8 cellular contexts compared by ENCODE assay signal in genomic region chr5:177389368-177390169, GRCh38. TPM values are rescaled to one million over a fixed set of nuclear protein-coding genes. Genes with fewer than 3 reads are reported as not detected.
A peak's percentile ranks its signal among the peaks of the same experiment; 100 is the strongest.
DNase-seq lines count a peak whose midpoint lies in the region; ATAC-seq, FAIRE-seq and TF ChIP-seq lines count a peak whose summit lies in the region.

No MANE protein-coding gene starts in this region.

- TF ChIP-seq CTCF in NB4 (IDR thresholded peaks at IDR 0.05; ENCODE audit: low read depth, low read length) (no peak), keratinocyte (optimal IDR thresholded peaks at IDR 0.05 in 1 of 3, IDR thresholded peaks at IDR 0.05 in 1 of 3, conservative IDR thresholded peaks at IDR 0.05 in 1 of 3; ENCODE audit: extremely low read depth in 1 of 3, insufficient read depth in 2 of 3, low read length in 3 of 3) (no peak), suprapubic skin (IDR thresholded peaks at IDR 0.05) (no peak), uterus (IDR thresholded peaks at IDR 0.05) (no peak)

- no peak overlapping the region for H3K4me3 ChIP-seq in NB4 (ENCODE audit: low read depth, low read length)
- H3K4me3 ChIP-seq in keratinocyte (ENCODE audit: control insufficient read depth in 2 of 3, extremely low read depth in 1 of 3, insufficient read depth in 2 of 3, low read depth in 1 of 3, low read length in 3 of 3) = peak overlapping the region in 2 of 3 experiments; percentile 11 to 40
- H3K4me3 ChIP-seq in suprapubic skin = peak overlapping the region; percentile 8
- H3K4me3 ChIP-seq in uterus = no peak overlapping the region

- H2AFZ ChIP-seq in keratinocyte (ENCODE audit: control insufficient read depth, low read length) = peak overlapping the region; percentile 4

- H4K20me1 ChIP-seq in keratinocyte (ENCODE audit: control insufficient read depth, extremely low read depth, insufficient read depth, low read length) = peaks cover 2% of the 10 kb centered on the region

- H3K4me1 Mint-ChIP-seq in activated naive CD4-positive, alpha-beta T cell treated with anti-CD3 and anti-CD28 coated beads for 36 hours (ENCODE audit: low read depth) = peaks cover 34% of the 10 kb centered on the region

- intact Hi-C loops in activated naive CD4-positive, alpha-beta T cell treated with anti-CD3 and anti-CD28 coated beads for 36 hours (cut with micrococcal nuclease) = loop anchor here (1.0 to 5.0 kb wide), 10 partner anchors 10 to 112 kb away; partner anchors contain the start of genes LMAN2 and PDLIM7
- intact Hi-C loops in uterus (cut with DNase I; ENCODE audit: low total_unique reads) = loop anchor here (5.0 kb wide), 1 partner anchor 113 kb away; no protein-coding TSS in a partner anchor

- H3K4me2 ChIP-seq in keratinocyte (ENCODE audit: control insufficient read depth, extremely low read depth, insufficient read depth, low read depth, low read length) = peak overlapping the region; percentile 80

- no peaks in the 10 kb centered on the region for H3K27me3 Mint-ChIP-seq in activated naive CD4-positive, alpha-beta T cell treated with anti-CD3 and anti-CD28 coated beads for 36 hours (ENCODE audit: low read depth)

- no peaks in the 10 kb centered on the region for H3K9me3 Mint-ChIP-seq in activated naive CD4-positive, alpha-beta T cell treated with anti-CD3 and anti-CD28 coated beads for 36 hours

- TF ChIP-seq POLR2A in NB4 (IDR thresholded peaks at IDR 0.05; ENCODE audit: extremely low read depth, insufficient read length) = no peak
- no peak for TF ChIP-seq POLR2A in suprapubic skin (IDR thresholded peaks at IDR 0.05)
- no peak for TF ChIP-seq POLR2A in uterus (IDR thresholded peaks at IDR 0.05)

- H3K27ac Mint-ChIP-seq in activated naive CD4-positive, alpha-beta T cell treated with anti-CD3 and anti-CD28 coated beads for 36 hours = peak overlapping the region; percentile 79

- no peaks in the 10 kb centered on the region for H3K36me3 ChIP-seq in keratinocyte (ENCODE audit: control insufficient read depth in 2 of 2, extremely low read depth in 1 of 2, insufficient read depth in 2 of 2, low read length in 2 of 2)
- no peaks in the 10 kb centered on the region for H3K36me3 ChIP-seq in suprapubic skin
- no peaks in the 10 kb centered on the region for H3K36me3 ChIP-seq in uterus

- CTCF ChIA-PET in activated naive CD4-positive, alpha-beta T cell treated with anti-CD3 and anti-CD28 coated beads for 36 hours (lab: Charles Lee) = interaction anchor here (0.6 to 6.8 kb wide), 27 partner anchors 11 to 111 kb away, joined by 3 to 138 read pairs (median 6); partner anchors contain the start of genes GRK6, LMAN2, PDLIM7 and PFN3

- DNase-seq in AG08396 (ENCODE audit: low spot score) = peak; percentile 86
- peak; percentile 50 for DNase-seq in NB4 (ENCODE audit: low read depth)
- DNase-seq in activated naive CD4-positive, alpha-beta T cell treated with anti-CD3 and anti-CD28 coated beads for 36 hours = peak; percentile 78
- DNase-seq in keratinocyte (ENCODE audit: low read depth, low spot score) = peak; percentile 89
- peak in 1 of 2 donors; percentile 75 for DNase-seq in suprapubic skin (ENCODE audit: low spot score in 2 of 2)
- no peak for DNase-seq in uterus
- DNase-seq in frontal cortex (ENCODE audit: low spot score in 2 of 2) = no peak

- H3K9me3 ChIP-seq in keratinocyte (ENCODE audit: control insufficient read depth, low read depth, low read length) (no peaks in the 10 kb centered on the region), suprapubic skin (no peaks in the 10 kb centered on the region), uterus (no peaks in the 10 kb centered on the region)

- H3K9me1 ChIP-seq in keratinocyte (ENCODE audit: control insufficient read depth, extremely low read depth, insufficient read depth, low read length) = no peaks in the 10 kb centered on the region

- peak overlapping the region; percentile 17 for H3K4me3 Mint-ChIP-seq in activated naive CD4-positive, alpha-beta T cell treated with anti-CD3 and anti-CD28 coated beads for 36 hours

- H3K4me1 ChIP-seq in keratinocyte (ENCODE audit: control insufficient read depth, extremely low read depth, insufficient read depth, low read length) (peaks cover 34% of the 10 kb centered on the region), suprapubic skin (peaks cover 32% of the 10 kb centered on the region), uterus (no peaks in the 10 kb centered on the region)

- H3K36me3 Mint-ChIP-seq in activated naive CD4-positive, alpha-beta T cell treated with anti-CD3 and anti-CD28 coated beads for 36 hours (ENCODE audit: low read depth) = no peaks in the 10 kb centered on the region

- FAIRE-seq in keratinocyte (lab: Jason Lieb, UNC) (no peak), frontal cortex (lab: Jason Lieb, UNC) (no peak)

- H3K27ac ChIP-seq in keratinocyte (ENCODE audit: control insufficient read depth, insufficient read depth, low read length) = peak overlapping the region; percentile 91
- peak overlapping the region; percentile 80 for H3K27ac ChIP-seq in suprapubic skin
- H3K27ac ChIP-seq in uterus = no peak overlapping the region

- ATAC-seq in GM19351 (IDR thresholded peaks at IDR 0.05; ENCODE audit: unreplicated experiment) = peak; percentile 56

- no peaks in the 10 kb centered on the region for H3K79me2 ChIP-seq in keratinocyte (ENCODE audit: control insufficient read depth, insufficient read depth, low read length)

- TF ChIP-seq EP300 in suprapubic skin (IDR thresholded peaks at IDR 0.05) = no peak

- dilution Hi-C loops in keratinocyte (cut with MboI; ENCODE audit: extremely low pct_ligation_motif_present, low sequenced_read_pairs) = no loop called here

- 17% methylated on average over 14 of the region's 20 CpGs for WGBS in suprapubic skin

- H3K9ac ChIP-seq in keratinocyte (ENCODE audit: control insufficient read depth, extremely low read depth, insufficient read depth, low read length) = peak overlapping the region; percentile 76

- H3K27me3 ChIP-seq in keratinocyte (ENCODE audit: control insufficient read depth, extremely low read depth, insufficient read depth, low read length) = no peaks in the 10 kb centered on the region
- H3K27me3 ChIP-seq in suprapubic skin = no peaks in the 10 kb centered on the region
- H3K27me3 ChIP-seq in uterus = no peaks in the 10 kb centered on the region

RNA-seq across cellular contexts. Expression of gene SLC34A1, which starts 5.3 kb away (rescaled TPM):
- not detected for total RNA-seq in activated naive CD4-positive, alpha-beta T cell treated with anti-CD3 and anti-CD28 coated beads for 36 hours
- polyA plus RNA-seq in keratinocyte = 0.02 to 0.07 TPM (median 0.06 TPM) in 3 replicates
- not detected for polyA plus RNA-seq in keratinocyte (2011; ENCODE audit: low read depth)
- polyA plus RNA-seq in keratinocyte (2011; cell fraction: cytosol; rRNA removed) = 0.04 TPM in 1 of 2 replicates, not detected in the other
- 0.11 and 0.13 TPM in 2 replicates for polyA plus RNA-seq in keratinocyte (2011; cell fraction: nucleus; rRNA removed)
- 0.06 TPM in 1 of 2 replicates, not detected in the other for polyA plus RNA-seq in keratinocyte (2012; ENCODE audit: low replicate concordance)
- 0.22 to 0.30 TPM in 2 of 3 replicates, not detected in the other for polyA minus RNA-seq in keratinocyte
- polyA minus RNA-seq in keratinocyte (2011; cell fraction: cytosol; rRNA and poly(A)+ RNA removed) = not detected
- 0.32 and 0.47 TPM in 2 replicates for polyA minus RNA-seq in keratinocyte (2011; cell fraction: nucleus; rRNA and poly(A)+ RNA removed)
- total RNA-seq in suprapubic skin (under 1 TPM in 1 of 4 donors, not detected in 3; 0.29 TPM), uterus (not detected), frontal cortex (not detected)

RNA-seq across cellular contexts. Expression of gene PFN3, which starts 10.9 kb away (rescaled TPM):
- total RNA-seq in activated naive CD4-positive, alpha-beta T cell treated with anti-CD3 and anti-CD28 coated beads for 36 hours = not detected
- polyA plus RNA-seq in keratinocyte = not detected in 3 replicates
- not detected for polyA plus RNA-seq in keratinocyte (2011; ENCODE audit: low read depth)
- polyA plus RNA-seq in keratinocyte (2011; cell fraction: cytosol; rRNA removed) = not detected in 2 replicates
- polyA plus RNA-seq in keratinocyte (2011; cell fraction: nucleus; rRNA removed) = not detected in 2 replicates
- not detected in 2 replicates for polyA plus RNA-seq in keratinocyte (2012; ENCODE audit: low replicate concordance)
- polyA minus RNA-seq in keratinocyte = not detected in 3 replicates
- polyA minus RNA-seq in keratinocyte (2011; cell fraction: cytosol; rRNA and poly(A)+ RNA removed) = not detected
- not detected in 2 replicates for polyA minus RNA-seq in keratinocyte (2011; cell fraction: nucleus; rRNA and poly(A)+ RNA removed)
- total RNA-seq in suprapubic skin = not detected
- total RNA-seq in uterus = not detected
- total RNA-seq in frontal cortex = 0.82 TPM

RNA-seq across cellular contexts. Expression of gene F12, which starts 19.8 kb away (rescaled TPM):
- total RNA-seq in activated naive CD4-positive, alpha-beta T cell treated with anti-CD3 and anti-CD28 coated beads for 36 hours = 1 to 10 TPM; 3.2 to 5.4 TPM
- 6.0 to 11.2 TPM (median 7.7 TPM) in 3 replicates for polyA plus RNA-seq in keratinocyte
- polyA plus RNA-seq in keratinocyte (2011; ENCODE audit: low read depth) = 2.1 TPM
- 6.1 and 18.8 TPM in 2 replicates for polyA plus RNA-seq in keratinocyte (2011; cell fraction: cytosol; rRNA removed)
- 5.3 and 8.8 TPM in 2 replicates for polyA plus RNA-seq in keratinocyte (2011; cell fraction: nucleus; rRNA removed)
- 13.5 and 15.7 TPM in 2 replicates for polyA plus RNA-seq in keratinocyte (2012; ENCODE audit: low replicate concordance)
- 2.7 to 6.3 TPM (median 2.9 TPM) in 3 replicates for polyA minus RNA-seq in keratinocyte
- 20.7 TPM for polyA minus RNA-seq in keratinocyte (2011; cell fraction: cytosol; rRNA and poly(A)+ RNA removed)
- polyA minus RNA-seq in keratinocyte (2011; cell fraction: nucleus; rRNA and poly(A)+ RNA removed) = 3.8 and 4.1 TPM in 2 replicates
- total RNA-seq in suprapubic skin (10 to 100 TPM in 1 of 4 donors, 1 to 10 TPM in 3; 2.3 to 18.4 (median 7.1) TPM), uterus (1 to 10 TPM in 1 of 4 donors, not detected in 3; 7.6 TPM), frontal cortex (2.4 TPM)

RNA-seq across cellular contexts. Expression of gene RGS14, which starts 31.8 kb away (rescaled TPM):
- 10 to 100 TPM; 34.6 to 39.2 TPM for total RNA-seq in activated naive CD4-positive, alpha-beta T cell treated with anti-CD3 and anti-CD28 coated beads for 36 hours
- 8.6 to 10.6 TPM (median 9.3 TPM) in 3 replicates for polyA plus RNA-seq in keratinocyte
- polyA plus RNA-seq in keratinocyte (2011; ENCODE audit: low read depth) = 1.1 TPM
- 5.3 and 14.2 TPM in 2 replicates for polyA plus RNA-seq in keratinocyte (2011; cell fraction: cytosol; rRNA removed)
- polyA plus RNA-seq in keratinocyte (2011; cell fraction: nucleus; rRNA removed) = 12.9 and 17.9 TPM in 2 replicates
- polyA plus RNA-seq in keratinocyte (2012; ENCODE audit: low replicate concordance) = 3.5 and 10.1 TPM in 2 replicates
- 3.4 to 13.1 TPM (median 5.4 TPM) in 3 replicates for polyA minus RNA-seq in keratinocyte
- 10.2 TPM for polyA minus RNA-seq in keratinocyte (2011; cell fraction: cytosol; rRNA and poly(A)+ RNA removed)
- polyA minus RNA-seq in keratinocyte (2011; cell fraction: nucleus; rRNA and poly(A)+ RNA removed) = 4.0 and 5.9 TPM in 2 replicates
- total RNA-seq in suprapubic skin = 10 to 100 TPM; 38.5 to 85.9 (median 68.8) TPM
- 10 to 100 TPM in 3 of 4 donors, 1 to 10 TPM in 1; 1.5 to 25.6 (median 13.6) TPM for total RNA-seq in uterus
- 7.7 TPM for total RNA-seq in frontal cortex

RNA-seq across cellular contexts. Expression of gene GRK6, which starts 36.9 kb away (rescaled TPM):
- total RNA-seq in activated naive CD4-positive, alpha-beta T cell treated with anti-CD3 and anti-CD28 coated beads for 36 hours = 100 to 1,000 TPM; 117 to 133 TPM
- polyA plus RNA-seq in keratinocyte = 23.4 to 38.5 TPM (median 29.9 TPM) in 3 replicates
- 8.5 TPM for polyA plus RNA-seq in keratinocyte (2011; ENCODE audit: low read depth)
- 17.7 and 37.1 TPM in 2 replicates for polyA plus RNA-seq in keratinocyte (2011; cell fraction: cytosol; rRNA removed)
- 20.6 and 22.3 TPM in 2 replicates for polyA plus RNA-seq in keratinocyte (2011; cell fraction: nucleus; rRNA removed)
- 12.6 and 45.5 TPM in 2 replicates for polyA plus RNA-seq in keratinocyte (2012; ENCODE audit: low replicate concordance)
- polyA minus RNA-seq in keratinocyte = 20.8 to 36.8 TPM (median 32.9 TPM) in 3 replicates
- polyA minus RNA-seq in keratinocyte (2011; cell fraction: cytosol; rRNA and poly(A)+ RNA removed) = 50.6 TPM
- 13.2 and 19.5 TPM in 2 replicates for polyA minus RNA-seq in keratinocyte (2011; cell fraction: nucleus; rRNA and poly(A)+ RNA removed)
- total RNA-seq in suprapubic skin = 10 to 100 TPM; 29.1 to 62.2 (median 37.1) TPM
- 10 to 100 TPM; 16.4 to 29.8 (median 20.9) TPM for total RNA-seq in uterus
- total RNA-seq in frontal cortex = 25.7 TPM

Comparison
In these comparisons a context has a peak if more than half of its experiments do, and no peak if none do; other contexts are left out.
1. DNase-seq: peak in AG08396 (single experiment), NB4 (single experiment), activated naive CD4-positive, alpha-beta T cell treated with anti-CD3 and anti-CD28 coated beads for 36 hours (single experiment) and keratinocyte (single experiment); none in uterus (0 of 2) and frontal cortex (0 of 2).
2. H3K4me3 ChIP-seq: peak in keratinocyte (2 of 3) and suprapubic skin (single experiment); none in NB4 (single experiment) and uterus (0 of 2).
3. H3K27ac ChIP-seq: peak in keratinocyte (single experiment) and suprapubic skin (single experiment); none in uterus (0 of 2).